In genomic region chr1:161045749-161046573, GRCh38 we compare ENCODE assay signal across 8 cellular contexts. TPM values are rescaled to one million over a fixed set of nuclear protein-coding genes. Genes with fewer than 3 reads are reported as not detected.
DNase-seq lines count a peak whose midpoint lies in the region; ATAC-seq and TF ChIP-seq lines count a peak whose summit lies in the region.

USF1 (minus strand) TSS chr1:161045977; CDS start chr1:161043275, 2,702 bp downstream.

- H3K27me3 ChIP-seq in kidney epithelial cell (ENCODE audit: control insufficient read depth, insufficient read depth, low read length) = no peaks in the 10 kb centered on the region

- TF ChIP-seq CTCF in AG10803 (conservative IDR thresholded peaks at IDR 0.05; ENCODE audit: low read length) (no peak), kidney epithelial cell (IDR thresholded peaks at IDR 0.05; ENCODE audit: insufficient read depth, low read length, poor library complexity, severe bottlenecking) (no peak)

- TF ChIP-seq POLR2A in GM19099 (IDR thresholded peaks at IDR 0.05; ENCODE audit: extremely low read depth, insufficient read length, low read depth) = peak; percentile 74

- H3K4me3 ChIP-seq in AG10803 (ENCODE audit: low read length) (peak within 1 kb of the TSS; percentile 96), kidney epithelial cell (ENCODE audit: low read depth, low read length) (peak within 1 kb of the TSS; percentile 66)

- no peaks in the 10 kb centered on the region for H3K36me3 ChIP-seq in kidney epithelial cell (ENCODE audit: control insufficient read depth, insufficient read depth, low read length)

- peak; percentile 72 for ATAC-seq in HG03432 (IDR thresholded peaks at IDR 0.05; ENCODE audit: unreplicated experiment)

- DNase-seq in AG10803 (ENCODE audit: low read depth) = peak; percentile 94
- DNase-seq in NCI-H510A (lab: John Stamatoyannopoulos, UW) = peak; percentile 80
- DNase-seq in activated CD4-positive, alpha-beta T cell treated with anti-CD3 and anti-CD28 coated beads for 1 hour = peak; percentile 89
- peak; percentile 93 for DNase-seq in cerebellum (ENCODE audit: low spot score)
- peak; percentile 72 for DNase-seq in kidney epithelial cell (ENCODE audit: low read depth)
- DNase-seq in stimulated activated CD4-positive, alpha-beta T cell treated with anti-CD3 and anti-CD28 coated beads, Interleukin-15, amount 100 ng/mL, for 48 hours (ENCODE audit: low read depth in 2 of 2) = peak; percentile 80 to 89

RNA-seq across cellular contexts. Expression of gene USF1, which starts in this region (rescaled TPM):
- total RNA-seq in cerebellum = 61.5 TPM
- 45.9 and 55.7 TPM in 2 replicates for total RNA-seq in kidney epithelial cell

Comparison
In these comparisons a context has a peak if more than half of its experiments do, and no peak if none do; other contexts are left out.
1. Peak in every context shown above with its lines: DNase-seq, ATAC-seq and H3K4me3 ChIP-seq.